ENCODE assay signal across 39 cellular contexts in the genomic region with DNA sequence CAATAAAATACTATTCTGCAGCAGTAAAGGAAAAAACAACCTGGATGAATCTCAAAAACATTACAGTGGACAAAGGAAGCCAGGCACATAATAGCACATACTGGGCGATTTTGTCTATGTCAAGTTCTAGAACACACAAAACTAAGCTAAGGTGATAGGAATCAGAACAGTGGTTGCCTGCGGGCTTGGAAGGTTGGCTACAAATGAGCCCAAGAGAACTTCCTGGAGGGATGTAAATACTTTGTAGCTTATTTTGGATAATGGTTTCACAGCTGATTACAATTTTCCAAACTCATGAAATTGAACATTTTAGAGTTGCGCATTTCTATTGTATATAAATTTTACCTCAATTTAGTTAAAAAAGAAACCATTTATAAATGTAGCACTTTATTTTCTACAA.
"Had no signal": no experiment of that assay in that cellular context is flagged by ENCODE, and none has a peak within 500 bp of the region (broad histone marks: within the 10 kb centered on the region; RNA-seq: fewer than 3 reads in every experiment).

No MANE protein-coding gene starts in this region.

- H3K4me3 Mint-ChIP-seq: activated B cell treated with CpG ODN at 0.5 μM for 24 hours; activated CD4-positive, alpha-beta memory T cell treated with anti-CD3 and anti-CD28 coated beads for 36 hours; activated CD8-positive, alpha-beta T cell treated with anti-CD3 and anti-CD28 coated beads for 36 hours; activated naive CD4-positive, alpha-beta T cell treated with anti-CD3 and anti-CD28 coated beads for 36 hours; activated naive CD8-positive, alpha-beta T cell treated with anti-CD3 and anti-CD28 coated beads for 36 hours; activated T-cell treated with anti-CD3 and anti-CD28 coated beads, Interleukin-2, amount 50 U/mL, for 4 hours; activated T-cell treated with anti-CD3 and anti-CD28 coated beads, Interleukin-2, amount 50 U/mL, for 72 hours; activated T-helper 1 cell treated with anti-CD3 and anti-CD28 coated beads, Interleukin-12 subunit alpha, Interleukin-12 subunit beta, Interleukin-2, Interleukin-4 antibody, amounts not matched to agents 30 ng/mL and 10 ng/mL and 1 ng/mL, durations not matched to agents 14 hours and 24 hours and 36 hours; activated T-helper 17 cell treated with anti-CD3 and anti-CD28 coated beads, Interleukin-2, amount 50 U/mL, for 72 hours; central memory CD8-positive, alpha-beta T cell; T-helper 1 cell treated with Interleukin-12 subunit alpha and Interleukin-12 subunit beta and Interleukin-4 antibody, amounts not matched to agents 30 μg/mL and 1 μg/mL, for 36 hours; T-helper 2 cell treated with Interferon-gamma antibody and Interleukin-4, amounts not matched to agents 5 μg/mL and 100 μg/mL, for 36 hours had no signal

- H3K27ac Mint-ChIP-seq: activated B cell treated with CpG ODN at 0.5 μM for 24 hours; activated CD4-positive, alpha-beta memory T cell treated with anti-CD3 and anti-CD28 coated beads for 36 hours; activated CD8-positive, alpha-beta T cell treated with anti-CD3 and anti-CD28 coated beads for 36 hours; activated naive CD4-positive, alpha-beta T cell treated with anti-CD3 and anti-CD28 coated beads for 36 hours; activated naive CD4-positive, alpha-beta T cell treated with anti-CD3 and anti-CD28 coated beads, Interleukin-2, amount 50 U/mL, for 72 hours; activated naive CD8-positive, alpha-beta T cell treated with anti-CD3 and anti-CD28 coated beads for 36 hours; activated T-cell treated with anti-CD3 and anti-CD28 coated beads, Interleukin-2, amount 50 U/mL, for 72 hours; activated T-helper 1 cell treated with anti-CD3 and anti-CD28 coated beads, Interleukin-12 subunit alpha, Interleukin-12 subunit beta, Interleukin-2, Interleukin-4 antibody, amounts not matched to agents 30 ng/mL and 10 ng/mL and 1 ng/mL, durations not matched to agents 14 hours and 24 hours and 36 hours; activated T-helper 17 cell treated with anti-CD3 and anti-CD28 coated beads, Interleukin-2, amount 50 U/mL, for 72 hours; T-helper 1 cell treated with Interleukin-12 subunit alpha and Interleukin-12 subunit beta and Interleukin-4 antibody, amounts not matched to agents 30 μg/mL and 1 μg/mL, for 36 hours; T-helper 2 cell treated with Interferon-gamma antibody and Interleukin-4, amounts not matched to agents 5 μg/mL and 100 μg/mL, for 36 hours had no signal

- H3K36me3 ChIP-seq: adrenal gland, brain microvascular endothelial cell, cardiac muscle cell had no signal

- H3K36me3 Mint-ChIP-seq: activated CD4-positive, alpha-beta memory T cell treated with anti-CD3 and anti-CD28 coated beads for 36 hours; activated naive CD4-positive, alpha-beta T cell treated with anti-CD3 and anti-CD28 coated beads, Interleukin-2, amount 50 U/mL, for 72 hours; activated naive CD8-positive, alpha-beta T cell treated with anti-CD3 and anti-CD28 coated beads for 36 hours had no signal

- H3K9me3 ChIP-seq: adrenal gland, body of pancreas had no signal

- FAIRE-seq: astrocyte, bronchial epithelial cell, TTC549 had no signal

- H3K4me1 ChIP-seq: adrenal gland, body of pancreas had no signal

- H3K4me1 Mint-ChIP-seq: activated naive CD8-positive, alpha-beta T cell treated with anti-CD3 and anti-CD28 coated beads for 36 hours; activated T-helper 17 cell treated with anti-CD3 and anti-CD28 coated beads, Interleukin-2, amount 50 U/mL, for 72 hours; central memory CD8-positive, alpha-beta T cell had no signal

- H3K4me3 ChIP-seq: adrenal gland, body of pancreas, cardiac muscle cell had no signal

- ATAC-seq: activated CD8-positive, alpha-beta T cell treated with anti-CD3 and anti-CD28 coated beads for 36 hours; activated naive CD4-positive, alpha-beta T cell treated with anti-CD3 and anti-CD28 coated beads, Interleukin-2, amount 50 U/mL, for 72 hours; activated T-cell treated with anti-CD3 and anti-CD28 coated beads, Interleukin-2, amount 50 U/mL, for 4 hours; activated T-cell treated with anti-CD3 and anti-CD28 coated beads, Interleukin-2, amount 50 U/mL, for 72 hours; activated T-helper 17 cell treated with anti-CD3 and anti-CD28 coated beads, Interleukin-2, amount 50 U/mL, for 72 hours; body of pancreas had no signal

- H3K9me3 Mint-ChIP-seq: activated naive CD4-positive, alpha-beta T cell treated with anti-CD3 and anti-CD28 coated beads for 36 hours; activated naive CD4-positive, alpha-beta T cell treated with anti-CD3 and anti-CD28 coated beads, Interleukin-2, amount 50 U/mL, for 72 hours; activated naive CD8-positive, alpha-beta T cell treated with anti-CD3 and anti-CD28 coated beads for 36 hours; activated T-cell treated with anti-CD3 and anti-CD28 coated beads, Interleukin-2, amount 50 U/mL, for 72 hours; activated T-helper 1 cell treated with anti-CD3 and anti-CD28 coated beads, Interleukin-12 subunit alpha, Interleukin-12 subunit beta, Interleukin-2, Interleukin-4 antibody, amounts not matched to agents 30 ng/mL and 10 ng/mL and 1 ng/mL, durations not matched to agents 14 hours and 24 hours and 36 hours; activated T-helper 17 cell treated with anti-CD3 and anti-CD28 coated beads, Interleukin-2, amount 50 U/mL, for 72 hours; central memory CD8-positive, alpha-beta T cell; T-helper 1 cell treated with Interleukin-12 subunit alpha and Interleukin-12 subunit beta and Interleukin-4 antibody, amounts not matched to agents 30 μg/mL and 1 μg/mL, for 36 hours; T-helper 2 cell treated with Interferon-gamma antibody and Interleukin-4, amounts not matched to agents 5 μg/mL and 100 μg/mL, for 36 hours had no signal

- DNase-seq: activated B cell treated with CpG ODN at 0.5 μM for 24 hours; activated CD4-positive, alpha-beta memory T cell treated with anti-CD3 and anti-CD28 coated beads for 36 hours; activated CD4-positive, alpha-beta T cell treated with anti-CD3 and anti-CD28 coated beads for 4 hours; activated CD4-positive, alpha-beta T cell treated with anti-CD3 and anti-CD28 coated beads, Interleukin-2, amount 50 U/mL, for 1 hour; activated CD4-positive, alpha-beta T cell treated with anti-CD3 and anti-CD28 coated beads, Interleukin-2, amount 50 U/mL, for 4 hours; activated CD4-positive, CD25-positive, alpha-beta regulatory T cell treated with anti-CD3 and anti-CD28 coated beads, Interleukin-2, amount 50 U/mL, for 72 hours; activated CD8-positive, alpha-beta memory T cell treated with anti-CD3 and anti-CD28 coated beads, Interleukin-2, amount 50 U/mL, for 4 hours; activated CD8-positive, alpha-beta T cell treated with anti-CD3 and anti-CD28 coated beads for 36 hours; activated effector memory CD4-positive, alpha-beta T cell treated with anti-CD3 and anti-CD28 coated beads, Interleukin-2, amount 50 U/mL, for 16 hours; activated gamma-delta T cell treated with Interleukin-2 at 50 U/mL for 16 hours; activated naive CD4-positive, alpha-beta T cell; activated naive CD4-positive, alpha-beta T cell treated with anti-CD3 and anti-CD28 coated beads for 36 hours; activated naive CD4-positive, alpha-beta T cell treated with anti-CD3 and anti-CD28 coated beads, Interleukin-2, amount 50 U/mL, for 16 hours; activated naive CD8-positive, alpha-beta T cell treated with anti-CD3 and anti-CD28 coated beads for 36 hours; activated T-cell treated with anti-CD3 and anti-CD28 coated beads for 4 hours; activated T-cell treated with anti-CD3 and anti-CD28 coated beads, Interleukin-2, amount 50 U/mL, for 1 hour; activated T-cell treated with anti-CD3 and anti-CD28 coated beads, Interleukin-2, amount 50 U/mL, for 4 hours; activated T-cell treated with anti-CD3 and anti-CD28 coated beads, Interleukin-2, amount 50 U/mL, for 72 hours; adrenal gland; amniotic stem cell; aorta; body of pancreas; brain microvascular endothelial cell; caudate nucleus; cerebellar nuclear complex; T-helper 1 cell; T-helper 2 cell; T-helper 9 cell had no signal

- H3K27me3 ChIP-seq: adrenal gland, body of pancreas, brain microvascular endothelial cell had no signal

- H3K27ac ChIP-seq: adrenal gland, body of pancreas, brain microvascular endothelial cell, cardiac muscle cell, VCaP had no signal
